Comparison of ENCODE assay signal across 18 cellular contexts in genomic region chr3:136939489-136939888, GRCh38. TPM values are rescaled to one million over a fixed set of nuclear protein-coding genes. Genes with fewer than 3 reads are reported as not detected.
DNase-seq lines count a peak whose midpoint lies in the region; ATAC-seq and TF ChIP-seq lines count a peak whose summit lies in the region.
"Had no signal": no experiment of that assay in that cellular context is flagged by ENCODE, and none has a peak within 500 bp of the region (broad histone marks: within the 10 kb centered on the region; RNA-seq: fewer than 3 reads in every experiment).

No MANE protein-coding gene starts in this region.

- TF ChIP-seq CTCF in activated B cell treated with CpG ODN at 0.5 μM for 24 hours (IDR thresholded peaks at IDR 0.05) (no peak), SK-N-SH (IDR thresholded peaks at IDR 0.05) (no peak)

- no peaks in the 10 kb centered on the region for H3K9me2 ChIP-seq in SK-N-SH

- H3K4me3 Mint-ChIP-seq in T-helper 2 cell treated with Interferon-gamma antibody and Interleukin-4, amounts not matched to agents 5 μg/mL and 100 μg/mL, for 36 hours = no peak overlapping the region
- peak overlapping the region in 6 of 7 donors; percentile 40 to 70 (median 47) for H3K4me3 Mint-ChIP-seq in CD8-positive, alpha-beta memory T cell
- H3K4me3 Mint-ChIP-seq in activated B cell treated with CpG ODN at 0.5 μM for 24 hours = no peak overlapping the region

- H2BK120ac ChIP-seq in mesenchymal stem cell (ENCODE audit: low read depth, low read length) = no peak overlapping the region

- intact Hi-C loops in activated B cell treated with CpG ODN at 0.5 μM for 24 hours (cut with micrococcal nuclease) = loop anchor here (5.0 kb wide), 1 partner anchor 42 kb away; no protein-coding TSS in a partner anchor
- intact Hi-C loops in head of caudate nucleus (cut with DNase I) = no loop called here

- H3K27ac ChIP-seq in CD8-positive, alpha-beta memory T cell (ENCODE audit: low read depth, low read length) = no peak overlapping the region
- H3K27ac ChIP-seq in mesenchymal stem cell (ENCODE audit: low read length, poor library complexity, severe bottlenecking) = no peak overlapping the region
- H3K27ac ChIP-seq in SK-N-SH (ENCODE audit: low read depth in 2 of 2, low read length in 1 of 2) = no peak overlapping the region

- H3K4me3 ChIP-seq in CD8-positive, alpha-beta memory T cell (ENCODE audit: low read length) = no peak overlapping the region
- no peak overlapping the region for H3K4me3 ChIP-seq in mesenchymal stem cell (ENCODE audit: insufficient read depth in 1 of 2, low read depth in 1 of 2, low read length in 2 of 2)
- H3K4me3 ChIP-seq in SK-N-SH (ENCODE audit: low read depth in 2 of 2, low read length in 1 of 2) = no peak overlapping the region

- POLR2A ChIA-PET in CD8-positive, alpha-beta memory T cell (lab: Charles Lee) = no interaction called here
- POLR2A ChIA-PET in activated B cell treated with CpG ODN at 0.5 μM for 24 hours (lab: Charles Lee) (no interaction called here), SK-N-SH (lab: Yijun Ruan, JAX) (no interaction called here)

- no peak overlapping the region for H4K8ac ChIP-seq in mesenchymal stem cell (ENCODE audit: low read length)

- no peak overlapping the region for H3K14ac ChIP-seq in mesenchymal stem cell (ENCODE audit: low read length in 2 of 2)

- H3K36me3 Mint-ChIP-seq in T-helper 2 cell treated with Interferon-gamma antibody and Interleukin-4, amounts not matched to agents 5 μg/mL and 100 μg/mL, for 36 hours (ENCODE audit: low read depth) = peaks cover 37% of the 10 kb centered on the region
- H3K36me3 Mint-ChIP-seq in CD8-positive, alpha-beta memory T cell = peaks cover 10 to 31% (median 16%) of the 10 kb centered on the region in 3 donors
- H3K36me3 Mint-ChIP-seq in activated B cell treated with CpG ODN at 0.5 μM for 24 hours (ENCODE audit: low read depth) = peaks cover 28% of the 10 kb centered on the region

- H4K91ac ChIP-seq in mesenchymal stem cell (ENCODE audit: low read length) = no peak overlapping the region

- no peaks in the 10 kb centered on the region for H3K27me3 Mint-ChIP-seq in T-helper 2 cell treated with Interferon-gamma antibody and Interleukin-4, amounts not matched to agents 5 μg/mL and 100 μg/mL, for 36 hours (ENCODE audit: low read depth)
- H3K27me3 Mint-ChIP-seq in CD8-positive, alpha-beta memory T cell = peaks cover 0 to 3% of the 10 kb centered on the region in 2 donors
- H3K27me3 Mint-ChIP-seq in activated B cell treated with CpG ODN at 0.5 μM for 24 hours = no peaks in the 10 kb centered on the region

- H3K23ac ChIP-seq in mesenchymal stem cell (ENCODE audit: low read length in 2 of 2) = no peak overlapping the region

- H3K9me3 ChIP-seq in CD8-positive, alpha-beta memory T cell (ENCODE audit: low read length) = no peaks in the 10 kb centered on the region
- H3K9me3 ChIP-seq in mesenchymal stem cell (ENCODE audit: control insufficient read depth, low read length) (peaks cover 3% of the 10 kb centered on the region), SK-N-SH (no peaks in the 10 kb centered on the region)

- no peak for TF ChIP-seq RAD21 in SK-N-SH (IDR thresholded peaks at IDR 0.05; ENCODE audit: low read length)

- CTCF ChIA-PET in CD8-positive, alpha-beta memory T cell (lab: Charles Lee) = interaction anchor here (1.1 to 1.3 kb wide), 2 partner anchors 78 to 187 kb away, joined by 4 to 7 read pairs; partner anchors contain the start of genes NCK1 and STAG1
- CTCF ChIA-PET in activated B cell treated with CpG ODN at 0.5 μM for 24 hours (lab: Charles Lee) = interaction anchor here (1.0 kb wide), 1 partner anchor 187 kb away, joined by 5 read pairs; the partner anchor contains the start of gene STAG1
- CTCF ChIA-PET in SK-N-SH (lab: Yijun Ruan, JAX) = interaction anchor here (0.7 kb wide), 1 partner anchor 329 kb away, joined by 3 read pairs; no protein-coding TSS in a partner anchor

- no peak for TF ChIP-seq EP300 in SK-N-SH (IDR thresholded peaks at IDR 0.05; ENCODE audit: borderline replicate concordance in 1 of 2, low read depth in 1 of 2, low read length in 1 of 2)

- no peak overlapping the region for H3K4ac ChIP-seq in mesenchymal stem cell (ENCODE audit: low read depth in 1 of 2, low read length in 2 of 2)

- peak overlapping the region; percentile 28 for H3K27ac Mint-ChIP-seq in T-helper 2 cell treated with Interferon-gamma antibody and Interleukin-4, amounts not matched to agents 5 μg/mL and 100 μg/mL, for 36 hours
- H3K27ac Mint-ChIP-seq in CD8-positive, alpha-beta memory T cell = peak overlapping the region in 6 of 8 donors; percentile 41 to 87 (median 76)
- peak overlapping the region; percentile 19 for H3K27ac Mint-ChIP-seq in activated B cell treated with CpG ODN at 0.5 μM for 24 hours

- H3K27me3 ChIP-seq in CD8-positive, alpha-beta memory T cell (ENCODE audit: insufficient read depth, low read length, poor library complexity, severe bottlenecking) = no peaks in the 10 kb centered on the region
- no peaks in the 10 kb centered on the region for H3K27me3 ChIP-seq in mesenchymal stem cell (ENCODE audit: control insufficient read depth in 1 of 2, insufficient read depth in 1 of 2, low read length in 2 of 2)
- H3K27me3 ChIP-seq in SK-N-SH (ENCODE audit: insufficient read depth) = no peaks in the 10 kb centered on the region

- no peak overlapping the region for H2BK12ac ChIP-seq in mesenchymal stem cell (ENCODE audit: low read length in 2 of 2)

- peaks cover 3% of the 10 kb centered on the region for H3K36me3 ChIP-seq in CD8-positive, alpha-beta memory T cell (ENCODE audit: insufficient read depth, low read length)
- peaks cover 0 to 13% of the 10 kb centered on the region in 2 experiments for H3K36me3 ChIP-seq in mesenchymal stem cell (ENCODE audit: control insufficient read depth in 1 of 2, insufficient read depth in 2 of 2, low read depth in 1 of 2, low read length in 2 of 2)
- H3K36me3 ChIP-seq in SK-N-SH (replicated peaks in 1 of 2; ENCODE audit: control insufficient read depth in 1 of 2, insufficient read depth in 2 of 2, low read length in 1 of 2) = peaks cover 0 to 13% of the 10 kb centered on the region in 2 experiments

- H3K4me1 Mint-ChIP-seq in T-helper 2 cell treated with Interferon-gamma antibody and Interleukin-4, amounts not matched to agents 5 μg/mL and 100 μg/mL, for 36 hours (ENCODE audit: low read depth) = peaks cover 33% of the 10 kb centered on the region
- H3K4me1 Mint-ChIP-seq in CD8-positive, alpha-beta memory T cell = peaks cover 76 to 93% (median 92%) of the 10 kb centered on the region in 3 donors
- peaks cover 54% of the 10 kb centered on the region for H3K4me1 Mint-ChIP-seq in activated B cell treated with CpG ODN at 0.5 μM for 24 hours

- H2BK15ac ChIP-seq in mesenchymal stem cell (ENCODE audit: low read depth, poor library complexity, severe bottlenecking) = no peak overlapping the region

- H4K20me1 ChIP-seq in SK-N-SH (ENCODE audit: insufficient read depth) = no peaks in the 10 kb centered on the region

- peaks cover 23% of the 10 kb centered on the region for H3K4me1 ChIP-seq in CD8-positive, alpha-beta memory T cell (ENCODE audit: insufficient read depth, low read length)
- peaks cover 4% of the 10 kb centered on the region for H3K4me1 ChIP-seq in mesenchymal stem cell (ENCODE audit: control insufficient read depth, insufficient read depth, low read depth, low read length)
- peaks cover 6 to 10% of the 10 kb centered on the region in 2 experiments; a peak in 3 of 4 replicates for H3K4me1 ChIP-seq in SK-N-SH (ENCODE audit: control insufficient read depth in 1 of 2, insufficient read depth in 2 of 2, low read depth in 1 of 2, low read length in 1 of 2)

- no peak for DNase-seq in T-helper 2 cell treated with Interferon-gamma antibody and Interleukin-4, amounts not matched to agents 5 μg/mL and 100 μg/mL, for 36 hours (ENCODE audit: low spot score)
- DNase-seq in T-helper 2 cell (no peak), activated B cell treated with CpG ODN at 0.5 μM for 24 hours (no peak), mesenchymal stem cell (no peak), SK-N-SH (no peak), head of caudate nucleus (no peak)
- DNase-seq in CD8-positive, alpha-beta memory T cell = no peak
- DNase-seq: activated CD4-positive, alpha-beta T cell treated with anti-CD3 and anti-CD28 coated beads for 48 hours; activated effector memory CD4-positive, alpha-beta T cell treated with Interleukin-2 at 50 U/mL for 16 hours; aorta; hypothalamus; midbrain; MM.1S; NCI-H2029; retina; SHP77 treated with DMSO at 0.1 percent for 48 hours; stimulated activated CD4-positive, alpha-beta T cell treated with anti-CD3 and anti-CD28 coated beads, Interleukin-15, amount 100 ng/mL, for 24 hours had no signal

- H2BK5ac ChIP-seq in mesenchymal stem cell (ENCODE audit: low read depth, low read length, poor library complexity, severe bottlenecking) = no peak overlapping the region

- ATAC-seq in activated B cell treated with CpG ODN at 0.5 μM for 24 hours (ENCODE audit: low read depth) (no peak), HG02885 (IDR thresholded peaks at IDR 0.05; ENCODE audit: poor library complexity, unreplicated experiment) (no peak)

- H3K9ac ChIP-seq in mesenchymal stem cell (ENCODE audit: low read length) (peak overlapping the region; percentile 47), SK-N-SH (no peak overlapping the region)

- H2AFZ ChIP-seq in mesenchymal stem cell (ENCODE audit: low read depth, low read length) = no peak overlapping the region
- H2AFZ ChIP-seq in SK-N-SH (ENCODE audit: low read depth) = no peak overlapping the region

- peaks cover 12% of the 10 kb centered on the region for H3K79me1 ChIP-seq in mesenchymal stem cell (replicated peaks; ENCODE audit: low read length, poor library complexity, severe bottlenecking)

- no CpG with 5 or more reads among the region's 1 CpG for WGBS in mesenchymal stem cell
- WGBS in SK-N-SH (ENCODE audit: low lambda C conversion rate) = 83% methylated on average over 1 of the region's 1 CpG

- peaks cover 10% of the 10 kb centered on the region for H3K9me3 Mint-ChIP-seq in T-helper 2 cell treated with Interferon-gamma antibody and Interleukin-4, amounts not matched to agents 5 μg/mL and 100 μg/mL, for 36 hours
- peaks cover 0 to 4% (median 0%) of the 10 kb centered on the region in 5 donors for H3K9me3 Mint-ChIP-seq in CD8-positive, alpha-beta memory T cell
- peaks cover 8% of the 10 kb centered on the region for H3K9me3 Mint-ChIP-seq in activated B cell treated with CpG ODN at 0.5 μM for 24 hours

- peaks cover 75% of the 10 kb centered on the region for H3K79me2 ChIP-seq in SK-N-SH (ENCODE audit: insufficient read depth)

- no peak overlapping the region for H3K4me2 ChIP-seq in mesenchymal stem cell (ENCODE audit: low read length, poor library complexity, severe bottlenecking)
- H3K4me2 ChIP-seq in SK-N-SH = no peak overlapping the region

- H2AK5ac ChIP-seq in mesenchymal stem cell (ENCODE audit: low read length, severe bottlenecking) = no peak overlapping the region

- no peak overlapping the region for H3K18ac ChIP-seq in mesenchymal stem cell (ENCODE audit: low read depth in 1 of 2, low read length in 2 of 2)

- peaks cover 7% of the 10 kb centered on the region for H3F3A ChIP-seq in SK-N-SH (replicated peaks; ENCODE audit: insufficient read depth)

RNA-seq across cellular contexts. Expression of gene IL20RB, which starts 18.3 kb away (rescaled TPM):
- total RNA-seq in CD8-positive, alpha-beta memory T cell = under 1 TPM; 0.71 to 0.96 TPM
- 0.45 TPM for polyA plus RNA-seq in CD8-positive, alpha-beta memory T cell
- total RNA-seq in activated B cell treated with CpG ODN at 0.5 μM for 24 hours = 0.98 and 1.5 TPM in 2 replicates
- 2.4 TPM for polyA plus RNA-seq in mesenchymal stem cell (2013, experiment 1 of 2)
- polyA plus RNA-seq in mesenchymal stem cell (2013, experiment 2 of 2) = 2.5 TPM
- polyA plus RNA-seq in SK-N-SH (2012; rRNA removed) = 0.58 and 0.78 TPM in 2 replicates
- polyA plus RNA-seq in SK-N-SH (2012; cell fraction: cytosol; rRNA removed) = 0.33 and 0.43 TPM in 2 replicates
- polyA plus RNA-seq in SK-N-SH (2012; cell fraction: nucleus; rRNA removed) = 1.8 and 2.7 TPM in 2 replicates

Comparison
In these comparisons a context has a peak if more than half of its experiments do, and no peak if none do; other contexts are left out.
1. H3K27ac Mint-ChIP-seq: peak in every context shown above with its lines; median percentile 76 in CD8-positive, alpha-beta memory T cell; 28 in T-helper 2 cell treated with Interferon-gamma antibody and Interleukin-4, amounts not matched to agents 5 μg/mL and 100 μg/mL, for 36 hours; 19 in activated B cell treated with CpG ODN at 0.5 μM for 24 hours.
2. H3K4me3 Mint-ChIP-seq: peak in CD8-positive, alpha-beta memory T cell (6 of 7); none in T-helper 2 cell treated with Interferon-gamma antibody and Interleukin-4, amounts not matched to agents 5 μg/mL and 100 μg/mL, for 36 hours (single experiment) and activated B cell treated with CpG ODN at 0.5 μM for 24 hours (single experiment).